Comparison of ENCODE assay signal across 1 cellular context in genomic region chr11:123103326-123103980, GRCh38.
TF ChIP-seq lines count a peak whose summit lies in the region.

No MANE protein-coding gene starts in this region.

TF ChIP-seq in WTC11, 78 proteins besides CTCF, POLR2A, EP300 and RAD21 (continued from another document):
- no peak for TF ChIP-seq ZNF425 (CRISPR knock-in tag; conservative IDR thresholded peaks at IDR 0.05)
- TF ChIP-seq ATF1 (CRISPR knock-in tag; IDR thresholded peaks at IDR 0.05): no peak
- no peak for TF ChIP-seq STAT6 (CRISPR knock-in tag; conservative IDR thresholded peaks at IDR 0.05; ENCODE audit: low read depth)
- TF ChIP-seq EMX1 (CRISPR knock-in tag; IDR thresholded peaks at IDR 0.05): no peak
- TF ChIP-seq ZNF263 (CRISPR knock-in tag; IDR thresholded peaks at IDR 0.05; ENCODE audit: low read depth): no peak
- no peak for TF ChIP-seq RORB (CRISPR knock-in tag; IDR thresholded peaks at IDR 0.05)
- no peak for TF ChIP-seq ERG (CRISPR knock-in tag; IDR thresholded peaks at IDR 0.05)
- TF ChIP-seq ATF3 (CRISPR knock-in tag; conservative IDR thresholded peaks at IDR 0.05): no peak
